In the genomic region with DNA sequence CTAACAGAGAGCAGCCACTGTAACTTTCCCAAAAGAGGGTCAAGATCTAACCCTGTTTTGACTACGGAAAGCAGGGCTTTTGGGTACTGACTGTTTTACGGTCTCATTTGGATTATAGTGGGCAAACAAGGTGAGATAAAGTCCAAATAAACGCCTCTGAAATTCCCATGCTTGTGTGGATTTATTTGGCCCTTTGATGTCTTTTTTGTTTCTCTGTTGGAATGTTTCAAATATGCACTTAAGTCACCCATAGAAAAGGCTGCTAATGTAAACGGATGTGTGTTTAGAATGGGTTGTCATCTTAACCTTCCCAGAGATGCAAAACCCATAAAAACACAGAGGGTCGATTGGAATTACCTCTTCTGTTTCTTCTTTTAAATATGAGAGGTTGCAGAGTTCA, we compare ENCODE assay signal across 1 cellular context.
TF ChIP-seq lines count a peak whose summit lies in the region.

No MANE protein-coding gene starts in this region.

TF ChIP-seq in HepG2, 621 proteins besides CTCF, POLR2A, EP300 and RAD21 (continued from another document and continues in another):
- TF ChIP-seq, protein P1, sequence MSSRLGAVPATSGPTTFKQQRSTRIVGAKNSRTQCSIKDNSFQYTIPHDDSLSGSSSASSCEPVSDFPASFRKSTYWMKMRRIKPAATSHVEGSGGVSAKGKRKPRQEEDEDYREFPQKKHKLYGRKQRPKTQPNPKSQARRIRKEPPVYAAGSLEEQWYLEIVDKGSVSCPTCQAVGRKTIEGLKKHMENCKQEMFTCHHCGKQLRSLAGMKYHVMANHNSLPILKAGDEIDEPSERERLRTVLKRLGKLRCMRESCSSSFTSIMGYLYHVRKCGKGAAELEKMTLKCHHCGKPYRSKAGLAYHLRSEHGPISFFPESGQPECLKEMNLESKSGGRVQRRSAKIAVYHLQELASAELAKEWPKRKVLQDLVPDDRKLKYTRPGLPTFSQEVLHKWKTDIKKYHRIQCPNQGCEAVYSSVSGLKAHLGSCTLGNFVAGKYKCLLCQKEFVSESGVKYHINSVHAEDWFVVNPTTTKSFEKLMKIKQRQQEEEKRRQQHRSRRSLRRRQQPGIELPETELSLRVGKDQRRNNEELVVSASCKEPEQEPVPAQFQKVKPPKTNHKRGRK (CRISPR knock-in tag; IDR thresholded peaks at IDR 0.05) = no peak
- TF ChIP-seq GTF3A (CRISPR knock-in tag; conservative IDR thresholded peaks at IDR 0.05) = no peak
- TF ChIP-seq ZNF772 (CRISPR knock-in tag; IDR thresholded peaks at IDR 0.05) = no peak
- TF ChIP-seq ZFP90 (CRISPR knock-in tag; IDR thresholded peaks at IDR 0.05; ENCODE audit: borderline replicate concordance) = no peak
- no peak for TF ChIP-seq KDM1A (CRISPR knock-in tag; IDR thresholded peaks at IDR 0.05)
- TF ChIP-seq, protein P2, sequence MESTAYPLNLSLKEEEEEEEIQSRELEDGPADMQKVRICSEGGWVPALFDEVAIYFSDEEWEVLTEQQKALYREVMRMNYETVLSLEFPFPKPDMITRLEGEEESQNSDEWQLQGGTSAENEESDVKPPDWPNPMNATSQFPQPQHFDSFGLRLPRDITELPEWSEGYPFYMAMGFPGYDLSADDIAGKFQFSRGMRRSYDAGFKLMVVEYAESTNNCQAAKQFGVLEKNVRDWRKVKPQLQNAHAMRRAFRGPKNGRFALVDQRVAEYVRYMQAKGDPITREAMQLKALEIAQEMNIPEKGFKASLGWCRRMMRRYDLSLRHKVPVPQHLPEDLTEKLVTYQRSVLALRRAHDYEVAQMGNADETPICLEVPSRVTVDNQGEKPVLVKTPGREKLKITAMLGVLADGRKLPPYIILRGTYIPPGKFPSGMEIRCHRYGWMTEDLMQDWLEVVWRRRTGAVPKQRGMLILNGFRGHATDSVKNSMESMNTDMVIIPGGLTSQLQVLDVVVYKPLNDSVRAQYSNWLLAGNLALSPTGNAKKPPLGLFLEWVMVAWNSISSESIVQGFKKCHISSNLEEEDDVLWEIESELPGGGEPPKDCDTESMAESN (CRISPR knock-in tag; conservative IDR thresholded peaks at IDR 0.05) = no peak
- no peak for TF ChIP-seq ZNF256 (CRISPR knock-in tag; conservative IDR thresholded peaks at IDR 0.05)
- TF ChIP-seq, protein P3, sequence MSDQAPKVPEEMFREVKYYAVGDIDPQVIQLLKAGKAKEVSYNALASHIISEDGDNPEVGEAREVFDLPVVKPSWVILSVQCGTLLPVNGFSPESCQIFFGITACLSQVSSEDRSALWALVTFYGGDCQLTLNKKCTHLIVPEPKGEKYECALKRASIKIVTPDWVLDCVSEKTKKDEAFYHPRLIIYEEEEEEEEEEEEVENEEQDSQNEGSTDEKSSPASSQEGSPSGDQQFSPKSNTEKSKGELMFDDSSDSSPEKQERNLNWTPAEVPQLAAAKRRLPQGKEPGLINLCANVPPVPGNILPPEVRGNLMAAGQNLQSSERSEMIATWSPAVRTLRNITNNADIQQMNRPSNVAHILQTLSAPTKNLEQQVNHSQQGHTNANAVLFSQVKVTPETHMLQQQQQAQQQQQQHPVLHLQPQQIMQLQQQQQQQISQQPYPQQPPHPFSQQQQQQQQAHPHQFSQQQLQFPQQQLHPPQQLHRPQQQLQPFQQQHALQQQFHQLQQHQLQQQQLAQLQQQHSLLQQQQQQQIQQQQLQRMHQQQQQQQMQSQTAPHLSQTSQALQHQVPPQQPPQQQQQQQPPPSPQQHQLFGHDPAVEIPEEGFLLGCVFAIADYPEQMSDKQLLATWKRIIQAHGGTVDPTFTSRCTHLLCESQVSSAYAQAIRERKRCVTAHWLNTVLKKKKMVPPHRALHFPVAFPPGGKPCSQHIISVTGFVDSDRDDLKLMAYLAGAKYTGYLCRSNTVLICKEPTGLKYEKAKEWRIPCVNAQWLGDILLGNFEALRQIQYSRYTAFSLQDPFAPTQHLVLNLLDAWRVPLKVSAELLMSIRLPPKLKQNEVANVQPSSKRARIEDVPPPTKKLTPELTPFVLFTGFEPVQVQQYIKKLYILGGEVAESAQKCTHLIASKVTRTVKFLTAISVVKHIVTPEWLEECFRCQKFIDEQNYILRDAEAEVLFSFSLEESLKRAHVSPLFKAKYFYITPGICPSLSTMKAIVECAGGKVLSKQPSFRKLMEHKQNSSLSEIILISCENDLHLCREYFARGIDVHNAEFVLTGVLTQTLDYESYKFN (CRISPR knock-in tag; conservative IDR thresholded peaks at IDR 0.05) = peak; percentile 79
- TF ChIP-seq, protein P4, sequence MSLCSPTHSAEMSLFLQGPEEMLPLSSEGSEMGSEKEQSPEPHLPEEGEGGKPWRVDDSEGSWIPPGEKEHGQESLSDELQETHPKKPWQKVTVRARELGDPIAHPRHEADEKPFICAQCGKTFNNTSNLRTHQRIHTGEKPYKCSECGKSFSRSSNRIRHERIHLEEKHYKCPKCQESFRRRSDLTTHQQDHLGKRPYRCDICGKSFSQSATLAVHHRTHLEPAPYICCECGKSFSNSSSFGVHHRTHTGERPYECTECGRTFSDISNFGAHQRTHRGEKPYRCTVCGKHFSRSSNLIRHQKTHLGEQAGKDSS (CRISPR knock-in tag; IDR thresholded peaks at IDR 0.05; ENCODE audit: borderline replicate concordance, low read depth) = no peak
- TF ChIP-seq ARNT (IDR thresholded peaks at IDR 0.05) = no peak
- no peak for TF ChIP-seq YEATS4 (CRISPR knock-in tag; IDR thresholded peaks at IDR 0.05; ENCODE audit: borderline replicate concordance)
- TF ChIP-seq, protein P5, sequence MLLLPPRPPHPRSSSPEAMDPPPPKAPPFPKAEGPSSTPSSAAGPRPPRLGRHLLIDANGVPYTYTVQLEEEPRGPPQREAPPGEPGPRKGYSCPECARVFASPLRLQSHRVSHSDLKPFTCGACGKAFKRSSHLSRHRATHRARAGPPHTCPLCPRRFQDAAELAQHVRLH (CRISPR knock-in tag; IDR thresholded peaks at IDR 0.05; ENCODE audit: borderline replicate concordance, low read depth) = no peak
- TF ChIP-seq DPF2 (CRISPR knock-in tag; IDR thresholded peaks at IDR 0.05; ENCODE audit: borderline replicate concordance, low read depth) = no peak
- peak; percentile 81 for TF ChIP-seq PITX1 (CRISPR knock-in tag; IDR thresholded peaks at IDR 0.05)
- TF ChIP-seq, protein P6, sequence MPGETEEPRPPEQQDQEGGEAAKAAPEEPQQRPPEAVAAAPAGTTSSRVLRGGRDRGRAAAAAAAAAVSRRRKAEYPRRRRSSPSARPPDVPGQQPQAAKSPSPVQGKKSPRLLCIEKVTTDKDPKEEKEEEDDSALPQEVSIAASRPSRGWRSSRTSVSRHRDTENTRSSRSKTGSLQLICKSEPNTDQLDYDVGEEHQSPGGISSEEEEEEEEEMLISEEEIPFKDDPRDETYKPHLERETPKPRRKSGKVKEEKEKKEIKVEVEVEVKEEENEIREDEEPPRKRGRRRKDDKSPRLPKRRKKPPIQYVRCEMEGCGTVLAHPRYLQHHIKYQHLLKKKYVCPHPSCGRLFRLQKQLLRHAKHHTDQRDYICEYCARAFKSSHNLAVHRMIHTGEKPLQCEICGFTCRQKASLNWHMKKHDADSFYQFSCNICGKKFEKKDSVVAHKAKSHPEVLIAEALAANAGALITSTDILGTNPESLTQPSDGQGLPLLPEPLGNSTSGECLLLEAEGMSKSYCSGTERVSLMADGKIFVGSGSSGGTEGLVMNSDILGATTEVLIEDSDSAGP (CRISPR knock-in tag; IDR thresholded peaks at IDR 0.05; ENCODE audit: borderline replicate concordance) = no peak
- peak; percentile 78 for TF ChIP-seq TEAD3 (CRISPR knock-in tag; optimal IDR thresholded peaks at IDR 0.05; ENCODE audit: borderline replicate concordance)
- no peak for TF ChIP-seq SNAI1 (CRISPR knock-in tag; IDR thresholded peaks at IDR 0.05; ENCODE audit: borderline replicate concordance)
- no peak for TF ChIP-seq HDAC6 (IDR thresholded peaks at IDR 0.05; ENCODE audit: low read depth, low read length)
- no peak for TF ChIP-seq REPIN1 (CRISPR knock-in tag; IDR thresholded peaks at IDR 0.05; ENCODE audit: borderline replicate concordance, low read depth)
- no peak for TF ChIP-seq SRSF1 (optimal IDR thresholded peaks at IDR 0.05; ENCODE audit: low read depth, low read length)
- TF ChIP-seq SMAD1 (CRISPR knock-in tag; IDR thresholded peaks at IDR 0.05; ENCODE audit: borderline replicate concordance, low read depth) = no peak
- TF ChIP-seq NR2F6 (IDR thresholded peaks at IDR 0.05) = peak; percentile 31; the same call in 1 of the 2 replicates
- peak; percentile 30; the same call in 1 of the 2 replicates for TF ChIP-seq NR2F6 (CRISPR knock-in tag; IDR thresholded peaks at IDR 0.05)
- TF ChIP-seq, protein P7, sequence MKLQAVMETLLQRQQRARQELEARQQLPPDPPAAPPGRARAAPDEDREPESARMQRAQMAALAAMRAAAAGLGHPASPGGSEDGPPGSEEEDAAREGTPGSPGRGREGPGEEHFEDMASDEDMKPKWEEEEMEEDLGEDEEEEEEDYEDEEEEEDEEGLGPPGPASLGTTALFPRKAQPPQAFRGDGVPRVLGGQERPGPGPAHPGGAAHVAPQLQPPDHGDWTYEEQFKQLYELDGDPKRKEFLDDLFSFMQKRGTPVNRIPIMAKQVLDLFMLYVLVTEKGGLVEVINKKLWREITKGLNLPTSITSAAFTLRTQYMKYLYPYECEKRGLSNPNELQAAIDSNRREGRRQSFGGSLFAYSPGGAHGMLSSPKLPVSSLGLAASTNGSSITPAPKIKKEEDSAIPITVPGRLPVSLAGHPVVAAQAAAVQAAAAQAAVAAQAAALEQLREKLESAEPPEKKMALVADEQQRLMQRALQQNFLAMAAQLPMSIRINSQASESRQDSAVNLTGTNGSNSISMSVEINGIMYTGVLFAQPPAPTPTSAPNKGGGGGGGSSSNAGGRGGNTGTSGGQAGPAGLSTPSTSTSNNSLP (IDR thresholded peaks at IDR 0.05; ENCODE audit: low read depth, low read length) = peak; percentile 52; the same call in 1 of the 2 replicates
- TF ChIP-seq, protein P8, sequence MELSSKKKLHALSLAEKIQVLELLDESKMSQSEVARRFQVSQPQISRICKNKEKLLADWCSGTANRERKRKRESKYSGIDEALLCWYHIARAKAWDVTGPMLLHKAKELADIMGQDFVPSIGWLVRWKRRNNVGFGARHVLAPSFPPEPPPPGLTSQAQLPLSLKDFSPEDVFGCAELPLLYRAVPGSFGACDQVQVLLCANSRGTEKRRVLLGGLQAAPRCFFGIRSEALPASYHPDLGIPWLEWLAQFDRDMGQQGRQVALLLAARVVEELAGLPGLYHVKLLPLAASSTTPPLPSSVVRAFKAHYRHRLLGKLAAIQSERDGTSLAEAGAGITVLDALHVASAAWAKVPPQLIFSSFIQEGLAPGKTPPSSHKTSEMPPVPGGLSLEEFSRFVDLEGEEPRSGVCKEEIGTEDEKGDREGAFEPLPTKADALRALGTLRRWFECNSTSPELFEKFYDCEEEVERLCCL (CRISPR knock-in tag; IDR thresholded peaks at IDR 0.05; ENCODE audit: borderline replicate concordance) = no peak
- no peak for TF ChIP-seq ZNF24 (IDR thresholded peaks at IDR 0.05)
- TF ChIP-seq ASH2L (IDR thresholded peaks at IDR 0.05; ENCODE audit: insufficient read length, low read depth, low read length) = peak; percentile 26
- TF ChIP-seq, protein P9, sequence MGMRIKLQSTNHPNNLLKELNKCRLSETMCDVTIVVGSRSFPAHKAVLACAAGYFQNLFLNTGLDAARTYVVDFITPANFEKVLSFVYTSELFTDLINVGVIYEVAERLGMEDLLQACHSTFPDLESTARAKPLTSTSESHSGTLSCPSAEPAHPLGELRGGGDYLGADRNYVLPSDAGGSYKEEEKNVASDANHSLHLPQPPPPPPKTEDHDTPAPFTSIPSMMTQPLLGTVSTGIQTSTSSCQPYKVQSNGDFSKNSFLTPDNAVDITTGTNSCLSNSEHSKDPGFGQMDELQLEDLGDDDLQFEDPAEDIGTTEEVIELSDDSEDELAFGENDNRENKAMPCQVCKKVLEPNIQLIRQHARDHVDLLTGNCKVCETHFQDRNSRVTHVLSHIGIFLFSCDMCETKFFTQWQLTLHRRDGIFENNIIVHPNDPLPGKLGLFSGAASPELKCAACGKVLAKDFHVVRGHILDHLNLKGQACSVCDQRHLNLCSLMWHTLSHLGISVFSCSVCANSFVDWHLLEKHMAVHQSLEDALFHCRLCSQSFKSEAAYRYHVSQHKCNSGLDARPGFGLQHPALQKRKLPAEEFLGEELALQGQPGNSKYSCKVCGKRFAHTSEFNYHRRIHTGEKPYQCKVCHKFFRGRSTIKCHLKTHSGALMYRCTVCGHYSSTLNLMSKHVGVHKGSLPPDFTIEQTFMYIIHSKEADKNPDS (CRISPR knock-in tag; IDR thresholded peaks at IDR 0.05) = no peak
- no peak for TF ChIP-seq ZFP37 (CRISPR knock-in tag; IDR thresholded peaks at IDR 0.05; ENCODE audit: borderline replicate concordance)
- no peak for TF ChIP-seq ZNF326 (CRISPR knock-in tag; IDR thresholded peaks at IDR 0.05; ENCODE audit: borderline replicate concordance)
- TF ChIP-seq ZNF441 (CRISPR knock-in tag; IDR thresholded peaks at IDR 0.05; ENCODE audit: borderline replicate concordance) = no peak
- TF ChIP-seq SRF (IDR thresholded peaks at IDR 0.05; ENCODE audit: low read depth, low read length) = no peak
- TF ChIP-seq ZNF17 (CRISPR knock-in tag; IDR thresholded peaks at IDR 0.05) = no peak
- TF ChIP-seq ARID2 (CRISPR knock-in tag; IDR thresholded peaks at IDR 0.05; ENCODE audit: borderline replicate concordance) = no peak
- no peak for TF ChIP-seq KAT7 (CRISPR knock-in tag; IDR thresholded peaks at IDR 0.05; ENCODE audit: borderline replicate concordance)
- TF ChIP-seq LCORL (IDR thresholded peaks at IDR 0.05) = 0 out of 2 replicates have a peak, but pooled peaks have one; percentile 34
- 0 out of 2 replicates have a peak, but pooled peaks have one; percentile 48 for TF ChIP-seq LCORL (CRISPR knock-in tag; IDR thresholded peaks at IDR 0.05)
- TF ChIP-seq ZFP82 (CRISPR knock-in tag; IDR thresholded peaks at IDR 0.05; ENCODE audit: borderline replicate concordance) = no peak
- no peak for TF ChIP-seq MED8 (CRISPR knock-in tag; IDR thresholded peaks at IDR 0.05; ENCODE audit: insufficient replicate concordance)
- no peak for TF ChIP-seq ZNF205 (CRISPR knock-in tag; IDR thresholded peaks at IDR 0.05)
- TF ChIP-seq ZNF460 (CRISPR knock-in tag; IDR thresholded peaks at IDR 0.05; ENCODE audit: borderline replicate concordance) = no peak
- no peak for TF ChIP-seq RCOR2 (CRISPR knock-in tag; IDR thresholded peaks at IDR 0.05)
- no peak for TF ChIP-seq MIXL1 (CRISPR knock-in tag; IDR thresholded peaks at IDR 0.05)
- TF ChIP-seq PRMT3 (CRISPR knock-in tag; IDR thresholded peaks at IDR 0.05; ENCODE audit: borderline replicate concordance, low read depth) = no peak
- no peak for TF ChIP-seq TBX3 (IDR thresholded peaks at IDR 0.05; ENCODE audit: borderline replicate concordance)
- TF ChIP-seq CEBPG (CRISPR knock-in tag; IDR thresholded peaks at IDR 0.05) = no peak
- no peak for TF ChIP-seq THAP11 (CRISPR knock-in tag; IDR thresholded peaks at IDR 0.05)
- no peak for TF ChIP-seq FOXA1 (IDR thresholded peaks at IDR 0.05)
- TF ChIP-seq FOXA1 (CRISPR knock-in tag; IDR thresholded peaks at IDR 0.05) = peak; percentile 37; the same call in 1 of the 2 replicates
- TF ChIP-seq HIVEP1 (CRISPR knock-in tag; IDR thresholded peaks at IDR 0.05) = no peak
